ENCODE assay signal across 20 cellular contexts in the genomic region with DNA sequence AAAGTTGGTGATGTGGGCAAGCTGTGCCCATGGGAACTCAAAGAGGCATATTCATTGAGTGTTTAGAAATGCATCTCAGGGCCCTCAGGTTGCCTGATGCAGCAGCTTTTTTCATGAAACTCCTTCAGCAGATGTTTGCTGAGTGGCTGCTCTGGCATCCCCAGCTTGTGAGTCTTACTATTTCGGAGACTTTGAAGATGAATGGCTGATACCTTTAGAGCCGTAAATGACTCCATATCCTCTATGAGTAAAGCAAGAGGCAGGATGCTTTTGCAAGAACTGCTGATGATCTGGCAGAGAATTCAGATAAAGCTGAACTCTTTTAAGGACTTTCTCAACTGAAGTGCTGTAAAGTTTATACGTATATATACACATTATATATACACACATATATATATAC.
DNase-seq lines count a peak whose midpoint lies in the region; ATAC-seq and TF ChIP-seq lines count a peak whose summit lies in the region.
"Had no signal": no experiment of that assay in that cellular context is flagged by ENCODE, and none has a peak within 500 bp of the region (broad histone marks: within the 10 kb centered on the region; RNA-seq: fewer than 3 reads in every experiment).

No MANE protein-coding gene starts in this region.

- no peaks in the 10 kb centered on the region for H3K27me3 ChIP-seq in lung (ENCODE audit: control insufficient read depth, insufficient read depth)
- H3K27me3 ChIP-seq in thyroid gland, result no peaks in the 10 kb centered on the region
- H3K27me3 ChIP-seq: BLaER1 had no signal

- peak; percentile 20 for DNase-seq in activated CD4-positive, alpha-beta T cell treated with anti-CD3 and anti-CD28 coated beads, Interleukin-2, amount 10 ng/mL, durations not matched to agents 24 days and 14 days
- DNase-seq in activated CD4-positive, alpha-beta T cell treated with anti-CD3 and anti-CD28 coated beads for 36 hours, result no peak
- peak; percentile 6 for DNase-seq in NCI-H226
- DNase-seq in fibroblast of pulmonary artery (ENCODE audit: low read depth), result peak; percentile 4
- peak; percentile 14 for DNase-seq in lung (ENCODE audit: low spot score)
- no peak for DNase-seq in thyroid gland
- no peak for DNase-seq in NCI-H82 treated with DMSO at 0.1 percent for 48 hours (lab: John Stamatoyannopoulos, UW; ENCODE audit: unreplicated experiment)
- DNase-seq: Caco-2; CD4-positive, CD25-positive, alpha-beta regulatory T cell; CD8-positive, alpha-beta T cell; DMS153; DND-41; GOT3; HFFc6 had no signal

- intact Hi-C loops in activated CD4-positive, alpha-beta T cell treated with anti-CD3 and anti-CD28 coated beads, Interleukin-2, amount 10 ng/mL, durations not matched to agents 24 days and 14 days (cut with micrococcal nuclease), result no loop called here
- intact Hi-C loops in activated CD4-positive, alpha-beta T cell treated with anti-CD3 and anti-CD28 coated beads for 36 hours (cut with DNase I, micrococcal nuclease), result no loop called here
- intact Hi-C loops in thyroid gland (cut with DNase I), result no loop called here

- H3K36me3 ChIP-seq in lung (ENCODE audit: control insufficient read depth in 2 of 2, insufficient read depth in 2 of 2, low read length in 2 of 2) (no peaks in the 10 kb centered on the region), thyroid gland (no peaks in the 10 kb centered on the region)
- H3K36me3 ChIP-seq: BLaER1, HAP-1 had no signal

- CTCF ChIA-PET in activated CD4-positive, alpha-beta T cell treated with anti-CD3 and anti-CD28 coated beads for 36 hours (lab: Charles Lee), result interaction anchor here (1.1 kb wide), 1 partner anchor 79 kb away, joined by 3 read pairs; no protein-coding TSS in a partner anchor

- no peak overlapping the region for H3K4me3 Mint-ChIP-seq in activated CD4-positive, alpha-beta T cell treated with anti-CD3 and anti-CD28 coated beads, Interleukin-2, amount 10 ng/mL, durations not matched to agents 24 days and 14 days
- no peak overlapping the region for H3K4me3 Mint-ChIP-seq in activated CD4-positive, alpha-beta T cell treated with anti-CD3 and anti-CD28 coated beads for 36 hours
- H3K4me3 Mint-ChIP-seq: B cell; CD8-positive, alpha-beta T cell; HFFc6 had no signal

- no peak for TF ChIP-seq POLR2A in thyroid gland (IDR thresholded peaks at IDR 0.05)

- WGBS in lung, 2 donors, result 84 to 85% methylated on average over 3 of the region's 3 CpGs
- WGBS in thyroid gland, 2 donors, result 90 to 93% methylated on average over 3 of the region's 3 CpGs

- no peaks in the 10 kb centered on the region for H3K27me3 Mint-ChIP-seq in activated CD4-positive, alpha-beta T cell treated with anti-CD3 and anti-CD28 coated beads, Interleukin-2, amount 10 ng/mL, durations not matched to agents 24 days and 14 days
- H3K27me3 Mint-ChIP-seq in activated CD4-positive, alpha-beta T cell treated with anti-CD3 and anti-CD28 coated beads for 36 hours, result peaks cover 3% of the 10 kb centered on the region
- H3K27me3 Mint-ChIP-seq: B cell; CD4-positive, CD25-positive, alpha-beta regulatory T cell had no signal

- no peaks in the 10 kb centered on the region for H3K36me3 Mint-ChIP-seq in activated CD4-positive, alpha-beta T cell treated with anti-CD3 and anti-CD28 coated beads, Interleukin-2, amount 10 ng/mL, durations not matched to agents 24 days and 14 days (ENCODE audit: low read depth)
- H3K36me3 Mint-ChIP-seq in activated CD4-positive, alpha-beta T cell treated with anti-CD3 and anti-CD28 coated beads for 36 hours (ENCODE audit: low read depth), result no peaks in the 10 kb centered on the region
- H3K36me3 Mint-ChIP-seq: CD4-positive, CD25-positive, alpha-beta regulatory T cell; CD8-positive, alpha-beta T cell had no signal

- no peak overlapping the region for H3K27ac Mint-ChIP-seq in activated CD4-positive, alpha-beta T cell treated with anti-CD3 and anti-CD28 coated beads, Interleukin-2, amount 10 ng/mL, durations not matched to agents 24 days and 14 days
- H3K27ac Mint-ChIP-seq in activated CD4-positive, alpha-beta T cell treated with anti-CD3 and anti-CD28 coated beads for 36 hours, result no peak overlapping the region
- H3K27ac Mint-ChIP-seq: B cell; CD4-positive, CD25-positive, alpha-beta regulatory T cell; CD8-positive, alpha-beta T cell; HFFc6 had no signal

- no peak for ATAC-seq in activated CD4-positive, alpha-beta T cell treated with anti-CD3 and anti-CD28 coated beads for 36 hours
- no peak for ATAC-seq in lung (ENCODE audit: insufficient read depth, low FRiP score)
- no peak for ATAC-seq in GM19452 (IDR thresholded peaks at IDR 0.05; ENCODE audit: unreplicated experiment)
- ATAC-seq: CD8-positive, alpha-beta T cell had no signal

- H3K9me3 ChIP-seq in lung (ENCODE audit: control insufficient read depth in 2 of 2, insufficient read depth in 1 of 2, low read length in 1 of 2) (no peaks in the 10 kb centered on the region), thyroid gland (no peaks in the 10 kb centered on the region)
- H3K9me3 ChIP-seq: BLaER1, Caco-2, HAP-1 had no signal

- H3K4me3 ChIP-seq in fibroblast of pulmonary artery (replicated peaks; ENCODE audit: low read depth, low read length) (no peak overlapping the region), lung (no peak overlapping the region), thyroid gland (replicated peaks in 1 of 3) (no peak overlapping the region)
- H3K4me3 ChIP-seq: BLaER1, HAP-1 had no signal

- H3K4me1 ChIP-seq in lung (ENCODE audit: control insufficient read depth in 2 of 2, insufficient read depth in 2 of 2, low read length in 2 of 2) (no peaks in the 10 kb centered on the region), thyroid gland (no peaks in the 10 kb centered on the region)
- H3K4me1 ChIP-seq: Caco-2, HAP-1 had no signal

- POLR2A ChIA-PET in activated CD4-positive, alpha-beta T cell treated with anti-CD3 and anti-CD28 coated beads for 36 hours (lab: Charles Lee), result no interaction called here

- H3K27ac ChIP-seq in lung (ENCODE audit: low read depth in 1 of 2, low read length in 1 of 2) (no peak overlapping the region), thyroid gland (no peak overlapping the region)
- H3K27ac ChIP-seq: 22Rv1, BLaER1, C4-2B had no signal

- TF ChIP-seq CTCF in fibroblast of pulmonary artery (IDR thresholded peaks at IDR 0.05; ENCODE audit: low read length, missing control alignments) (no peak), lung (IDR thresholded peaks at IDR 0.05; ENCODE audit: control extremely low read depth, extremely low read depth) (no peak), thyroid gland (IDR thresholded peaks at IDR 0.05) (no peak)

- H3K9me3 Mint-ChIP-seq in activated CD4-positive, alpha-beta T cell treated with anti-CD3 and anti-CD28 coated beads, Interleukin-2, amount 10 ng/mL, durations not matched to agents 24 days and 14 days, result no peaks in the 10 kb centered on the region
- peaks cover 6% of the 10 kb centered on the region for H3K9me3 Mint-ChIP-seq in activated CD4-positive, alpha-beta T cell treated with anti-CD3 and anti-CD28 coated beads for 36 hours (ENCODE audit: low read depth)

- no peaks in the 10 kb centered on the region for H3K4me1 Mint-ChIP-seq in activated CD4-positive, alpha-beta T cell treated with anti-CD3 and anti-CD28 coated beads, Interleukin-2, amount 10 ng/mL, durations not matched to agents 24 days and 14 days
- H3K4me1 Mint-ChIP-seq in activated CD4-positive, alpha-beta T cell treated with anti-CD3 and anti-CD28 coated beads for 36 hours, result no peaks in the 10 kb centered on the region
- H3K4me1 Mint-ChIP-seq: B cell; CD4-positive, CD25-positive, alpha-beta regulatory T cell had no signal

Comparison
In these comparisons a context has a peak if more than half of its experiments do, and no peak if none do; other contexts are left out.
1. DNase-seq: peak in activated CD4-positive, alpha-beta T cell treated with anti-CD3 and anti-CD28 coated beads, Interleukin-2, amount 10 ng/mL, durations not matched to agents 24 days and 14 days (single experiment), NCI-H226 (single experiment), fibroblast of pulmonary artery (single experiment) and lung (single experiment); none in activated CD4-positive, alpha-beta T cell treated with anti-CD3 and anti-CD28 coated beads for 36 hours (single experiment), thyroid gland (0 of 2) and NCI-H82 treated with DMSO at 0.1 percent for 48 hours (single experiment).